Comparison of ENCODE assay signal across 8 cellular contexts in genomic region chr4:11471613-11472012, GRCh38. TPM values are rescaled to one million over a fixed set of nuclear protein-coding genes. Genes with fewer than 3 reads are reported as not detected.
DNase-seq lines count a peak whose midpoint lies in the region; ATAC-seq and TF ChIP-seq lines count a peak whose summit lies in the region.

No MANE protein-coding gene starts in this region.

- H3K4me1 Mint-ChIP-seq in IgD-negative memory B cell, result peaks cover 32 to 36% (median 35%) of the 10 kb centered on the region in 3 donors
- H3K4me1 Mint-ChIP-seq in activated T-cell treated with anti-CD3 and anti-CD28 coated beads, Interleukin-2, amount 50 U/mL, for 24 hours (ENCODE audit: low read depth), result peaks cover 39% of the 10 kb centered on the region

- peaks cover 0 to 1% (median 0%) of the 10 kb centered on the region in 3 donors for H3K9me3 Mint-ChIP-seq in IgD-negative memory B cell
- H3K9me3 Mint-ChIP-seq in activated T-cell treated with anti-CD3 and anti-CD28 coated beads, Interleukin-2, amount 50 U/mL, for 24 hours, result peaks cover 2% of the 10 kb centered on the region

- ATAC-seq in GM21367 (IDR thresholded peaks at IDR 0.05; ENCODE audit: unreplicated experiment) (peak; percentile 61), lower lobe of right lung (peak; percentile 80 to 82)

- peaks cover 2% of the 10 kb centered on the region for H3K36me3 Mint-ChIP-seq in IgD-negative memory B cell
- no peaks in the 10 kb centered on the region for H3K36me3 Mint-ChIP-seq in activated T-cell treated with anti-CD3 and anti-CD28 coated beads, Interleukin-2, amount 50 U/mL, for 24 hours (ENCODE audit: low read depth)

- in situ Hi-C loops in GM13977 (cut with MboI; ENCODE audit: low pct_unique_long_range_greater_than_20kb, low sequenced_read_pairs, unreplicated experiment), result no loop called here

- H3K4me1 ChIP-seq in BLaER1, result peaks cover 27% of the 10 kb centered on the region
- H3K4me1 ChIP-seq in lower lobe of right lung, result peaks cover 11% of the 10 kb centered on the region

- peaks cover 2% of the 10 kb centered on the region for H3K27me3 Mint-ChIP-seq in IgD-negative memory B cell
- no peaks in the 10 kb centered on the region for H3K27me3 Mint-ChIP-seq in activated T-cell treated with anti-CD3 and anti-CD28 coated beads, Interleukin-2, amount 50 U/mL, for 24 hours

- H3K4me2 ChIP-seq in BLaER1, result peak overlapping the region; percentile 62

- DNase-seq in activated T-cell treated with anti-CD3 and anti-CD28 coated beads, Interleukin-2, amount 50 U/mL, for 24 hours, result peak; percentile 47
- no peak for DNase-seq in lower lobe of right lung
- DNase-seq in GM13977 (ENCODE audit: low spot score), result no peak
- no peak for DNase-seq in A172 (ENCODE audit: low spot score)
- DNase-seq in NCI-H774 (lab: John Stamatoyannopoulos, UW), result no peak

- intact Hi-C loops in lower lobe of right lung (cut with DNase I), result no loop called here

- H3K36me3 ChIP-seq in BLaER1, result no peaks in the 10 kb centered on the region
- no peaks in the 10 kb centered on the region for H3K36me3 ChIP-seq in lower lobe of right lung

- H3K27ac Mint-ChIP-seq in IgD-negative memory B cell, result peak overlapping the region; percentile 68 to 98 (median 76)
- peak overlapping the region; percentile 89 for H3K27ac Mint-ChIP-seq in activated T-cell treated with anti-CD3 and anti-CD28 coated beads, Interleukin-2, amount 50 U/mL, for 24 hours

- H3K4me3 Mint-ChIP-seq in IgD-negative memory B cell, result peak overlapping the region; percentile 78 to 98 (median 87)
- H3K4me3 Mint-ChIP-seq in activated T-cell treated with anti-CD3 and anti-CD28 coated beads, Interleukin-2, amount 50 U/mL, for 24 hours, result peak overlapping the region; percentile 49

- 0 out of 2 replicates have a peak overlapping the region, but pooled peaks have one; percentile 6 for H3K4me3 ChIP-seq in BLaER1
- peak overlapping the region; percentile 32 for H3K4me3 ChIP-seq in lower lobe of right lung

- no peaks in the 10 kb centered on the region for H3K9me3 ChIP-seq in BLaER1
- H3K9me3 ChIP-seq in lower lobe of right lung, result no peaks in the 10 kb centered on the region

- H3K27ac ChIP-seq in BLaER1 (peak overlapping the region; percentile 27; the same call in 1 of the 2 replicates), lower lobe of right lung (peak overlapping the region; percentile 50)

- no peaks in the 10 kb centered on the region for H4K20me1 ChIP-seq in BLaER1

- no peak overlapping the region for H3K9ac ChIP-seq in BLaER1

- TF ChIP-seq CTCF in lower lobe of right lung (IDR thresholded peaks at IDR 0.05) (no peak), GM13977 (IDR thresholded peaks at IDR 0.05; ENCODE audit: extremely low read depth, insufficient read depth, missing control alignments) (no peak)

- H3K27me3 ChIP-seq in BLaER1, result no peaks in the 10 kb centered on the region
- H3K27me3 ChIP-seq in lower lobe of right lung (ENCODE audit: low read depth), result no peaks in the 10 kb centered on the region

RNA-seq across cellular contexts. Expression of gene HS3ST1, which starts 42.9 kb away (rescaled TPM):
- polyA plus RNA-seq in IgD-negative memory B cell, result 5.5 TPM
- total RNA-seq in lower lobe of right lung, result 3.8 TPM
- not detected in 2 replicates for total RNA-seq in A172 (2014; rRNA removed; shearing (Covaris generic))
